1 cellular context compared by ENCODE assay signal in the genomic region with DNA sequence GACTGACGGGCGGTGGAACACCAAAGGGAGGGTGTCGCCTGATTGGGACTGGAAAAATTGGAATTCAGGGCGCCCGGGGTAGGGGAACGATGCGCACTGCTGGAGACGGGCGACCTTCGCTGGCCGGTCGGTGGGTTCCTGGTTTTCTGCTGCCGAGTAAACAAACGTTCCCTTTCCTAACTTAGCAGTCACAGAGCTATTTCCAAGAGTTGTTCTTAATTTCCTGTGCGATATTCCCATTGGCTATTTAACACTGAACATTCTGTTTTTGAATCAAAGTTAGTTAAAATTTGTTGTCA.
TF ChIP-seq lines count a peak whose summit lies in the region.

No MANE protein-coding gene starts in this region.

TF ChIP-seq in HepG2, 621 proteins besides CTCF, POLR2A, EP300 and RAD21:
- no peak for TF ChIP-seq SPEN (CRISPR knock-in tag; IDR thresholded peaks at IDR 0.05; ENCODE audit: low read depth)
- no peak for TF ChIP-seq ZNF562 (CRISPR knock-in tag; IDR thresholded peaks at IDR 0.05; ENCODE audit: borderline replicate concordance)
- no peak for TF ChIP-seq TBL1XR1 (IDR thresholded peaks at IDR 0.05; ENCODE audit: borderline replicate concordance, low read length, partially characterized antibody)
- TF ChIP-seq, protein P1, sequence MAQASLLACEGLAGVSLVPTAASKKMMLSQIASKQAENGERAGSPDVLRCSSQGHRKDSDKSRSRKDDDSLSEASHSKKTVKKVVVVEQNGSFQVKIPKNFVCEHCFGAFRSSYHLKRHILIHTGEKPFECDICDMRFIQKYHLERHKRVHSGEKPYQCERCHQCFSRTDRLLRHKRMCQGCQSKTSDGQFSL (CRISPR knock-in tag; IDR thresholded peaks at IDR 0.05): no peak
- TF ChIP-seq PHF5A (CRISPR knock-in tag; IDR thresholded peaks at IDR 0.05; ENCODE audit: low read depth, unreplicated experiment): no peak
- TF ChIP-seq MYNN (CRISPR knock-in tag; IDR thresholded peaks at IDR 0.05; ENCODE audit: low read depth): no peak
- TF ChIP-seq, protein P2, sequence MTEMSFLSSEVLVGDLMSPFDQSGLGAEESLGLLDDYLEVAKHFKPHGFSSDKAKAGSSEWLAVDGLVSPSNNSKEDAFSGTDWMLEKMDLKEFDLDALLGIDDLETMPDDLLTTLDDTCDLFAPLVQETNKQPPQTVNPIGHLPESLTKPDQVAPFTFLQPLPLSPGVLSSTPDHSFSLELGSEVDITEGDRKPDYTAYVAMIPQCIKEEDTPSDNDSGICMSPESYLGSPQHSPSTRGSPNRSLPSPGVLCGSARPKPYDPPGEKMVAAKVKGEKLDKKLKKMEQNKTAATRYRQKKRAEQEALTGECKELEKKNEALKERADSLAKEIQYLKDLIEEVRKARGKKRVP (CRISPR knock-in tag; IDR thresholded peaks at IDR 0.05): no peak
- no peak for TF ChIP-seq FOXA1 (IDR thresholded peaks at IDR 0.05)
- 0 out of 2 replicates have a peak, but pooled peaks have one; percentile 15 for TF ChIP-seq FOXA1 (CRISPR knock-in tag; IDR thresholded peaks at IDR 0.05)
- TF ChIP-seq AHR (CRISPR knock-in tag; IDR thresholded peaks at IDR 0.05): no peak
- TF ChIP-seq HDAC2 (CRISPR knock-in tag; IDR thresholded peaks at IDR 0.05): no peak
- TF ChIP-seq, protein P3, sequence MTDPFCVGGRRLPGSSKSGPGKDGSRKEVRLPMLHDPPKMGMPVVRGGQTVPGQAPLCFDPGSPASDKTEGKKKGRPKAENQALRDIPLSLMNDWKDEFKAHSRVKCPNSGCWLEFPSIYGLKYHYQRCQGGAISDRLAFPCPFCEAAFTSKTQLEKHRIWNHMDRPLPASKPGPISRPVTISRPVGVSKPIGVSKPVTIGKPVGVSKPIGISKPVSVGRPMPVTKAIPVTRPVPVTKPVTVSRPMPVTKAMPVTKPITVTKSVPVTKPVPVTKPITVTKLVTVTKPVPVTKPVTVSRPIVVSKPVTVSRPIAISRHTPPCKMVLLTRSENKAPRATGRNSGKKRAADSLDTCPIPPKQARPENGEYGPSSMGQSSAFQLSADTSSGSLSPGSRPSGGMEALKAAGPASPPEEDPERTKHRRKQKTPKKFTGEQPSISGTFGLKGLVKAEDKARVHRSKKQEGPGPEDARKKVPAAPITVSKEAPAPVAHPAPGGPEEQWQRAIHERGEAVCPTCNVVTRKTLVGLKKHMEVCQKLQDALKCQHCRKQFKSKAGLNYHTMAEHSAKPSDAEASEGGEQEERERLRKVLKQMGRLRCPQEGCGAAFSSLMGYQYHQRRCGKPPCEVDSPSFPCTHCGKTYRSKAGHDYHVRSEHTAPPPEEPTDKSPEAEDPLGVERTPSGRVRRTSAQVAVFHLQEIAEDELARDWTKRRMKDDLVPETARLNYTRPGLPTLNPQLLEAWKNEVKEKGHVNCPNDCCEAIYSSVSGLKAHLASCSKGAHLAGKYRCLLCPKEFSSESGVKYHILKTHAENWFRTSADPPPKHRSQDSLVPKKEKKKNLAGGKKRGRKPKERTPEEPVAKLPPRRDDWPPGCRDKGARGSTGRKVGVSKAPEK (CRISPR knock-in tag; IDR thresholded peaks at IDR 0.05; ENCODE audit: borderline replicate concordance): no peak
- TF ChIP-seq ZNF83 (CRISPR knock-in tag; IDR thresholded peaks at IDR 0.05; ENCODE audit: borderline replicate concordance): no peak
- TF ChIP-seq ZNF431 (CRISPR knock-in tag; IDR thresholded peaks at IDR 0.05; ENCODE audit: borderline replicate concordance, low read depth): no peak
- 0 out of 2 replicates have a peak, but pooled peaks have one; percentile 12 for TF ChIP-seq KMT2A (CRISPR knock-in tag; IDR thresholded peaks at IDR 0.05)
- TF ChIP-seq YY1 (IDR thresholded peaks at IDR 0.05; ENCODE audit: insufficient read depth, insufficient replicate concordance, low read depth, low read length): no peak
- TF ChIP-seq ZNF33B (CRISPR knock-in tag; IDR thresholded peaks at IDR 0.05): no peak
- no peak for TF ChIP-seq ZNF850 (CRISPR knock-in tag; conservative IDR thresholded peaks at IDR 0.05)
- TF ChIP-seq CENPT (CRISPR knock-in tag; IDR thresholded peaks at IDR 0.05; ENCODE audit: low read depth): no peak
- peak; percentile 49; the same call in 1 of the 2 replicates for TF ChIP-seq SIN3A (IDR thresholded peaks at IDR 0.05; ENCODE audit: borderline replicate concordance, low read depth, low read length)
- TF ChIP-seq ZSCAN20 (CRISPR knock-in tag; IDR thresholded peaks at IDR 0.05; ENCODE audit: borderline replicate concordance): no peak
- TF ChIP-seq, protein P4, sequence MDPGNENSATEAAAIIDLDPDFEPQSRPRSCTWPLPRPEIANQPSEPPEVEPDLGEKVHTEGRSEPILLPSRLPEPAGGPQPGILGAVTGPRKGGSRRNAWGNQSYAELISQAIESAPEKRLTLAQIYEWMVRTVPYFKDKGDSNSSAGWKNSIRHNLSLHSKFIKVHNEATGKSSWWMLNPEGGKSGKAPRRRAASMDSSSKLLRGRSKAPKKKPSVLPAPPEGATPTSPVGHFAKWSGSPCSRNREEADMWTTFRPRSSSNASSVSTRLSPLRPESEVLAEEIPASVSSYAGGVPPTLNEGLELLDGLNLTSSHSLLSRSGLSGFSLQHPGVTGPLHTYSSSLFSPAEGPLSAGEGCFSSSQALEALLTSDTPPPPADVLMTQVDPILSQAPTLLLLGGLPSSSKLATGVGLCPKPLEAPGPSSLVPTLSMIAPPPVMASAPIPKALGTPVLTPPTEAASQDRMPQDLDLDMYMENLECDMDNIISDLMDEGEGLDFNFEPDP (CRISPR knock-in tag; conservative IDR thresholded peaks at IDR 0.05): 0 out of 2 replicates have a peak, but pooled peaks have one; percentile 72
- no peak for TF ChIP-seq KDM6A (CRISPR knock-in tag; IDR thresholded peaks at IDR 0.05; ENCODE audit: low read depth)
- 0 out of 2 replicates have a peak, but pooled peaks have one; percentile 19 for TF ChIP-seq ZMYM4 (CRISPR knock-in tag; IDR thresholded peaks at IDR 0.05)
- no peak for TF ChIP-seq MAF1 (CRISPR knock-in tag; IDR thresholded peaks at IDR 0.05; ENCODE audit: borderline replicate concordance)
- TF ChIP-seq, protein P5, sequence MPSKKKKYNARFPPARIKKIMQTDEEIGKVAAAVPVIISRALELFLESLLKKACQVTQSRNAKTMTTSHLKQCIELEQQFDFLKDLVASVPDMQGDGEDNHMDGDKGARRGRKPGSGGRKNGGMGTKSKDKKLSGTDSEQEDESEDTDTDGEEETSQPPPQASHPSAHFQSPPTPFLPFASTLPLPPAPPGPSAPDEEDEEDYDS (CRISPR knock-in tag; IDR thresholded peaks at IDR 0.05): no peak
- TF ChIP-seq RCOR2 (CRISPR knock-in tag; IDR thresholded peaks at IDR 0.05): no peak
- TF ChIP-seq ASH2L (IDR thresholded peaks at IDR 0.05; ENCODE audit: insufficient read length, low read depth, low read length): peak; percentile 2
- no peak for TF ChIP-seq NFIB (CRISPR knock-in tag; IDR thresholded peaks at IDR 0.05; ENCODE audit: borderline replicate concordance)
- no peak for TF ChIP-seq KLF16 (CRISPR knock-in tag; IDR thresholded peaks at IDR 0.05)
- no peak for TF ChIP-seq HNRNPUL1 (IDR thresholded peaks at IDR 0.05; ENCODE audit: low read depth, low read length)
- TF ChIP-seq MATR3 (CRISPR knock-in tag; IDR thresholded peaks at IDR 0.05): no peak
- TF ChIP-seq, protein P6, sequence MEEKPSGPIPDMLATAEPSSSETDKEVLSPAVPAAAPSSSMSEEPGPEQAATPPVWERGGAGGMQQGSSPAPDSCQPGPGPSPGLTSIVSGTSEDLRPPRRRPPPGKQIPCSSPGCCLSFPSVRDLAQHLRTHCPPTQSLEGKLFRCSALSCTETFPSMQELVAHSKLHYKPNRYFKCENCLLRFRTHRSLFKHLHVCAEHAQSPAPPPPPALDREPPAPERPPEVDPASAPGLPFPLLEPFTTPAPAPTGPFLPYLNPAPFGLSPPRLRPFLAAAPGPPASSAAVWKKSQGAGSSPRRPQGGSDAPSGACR (CRISPR knock-in tag; IDR thresholded peaks at IDR 0.05): 0 out of 2 replicates have a peak, but pooled peaks have one; percentile 14
- 0 out of 2 replicates have a peak, but pooled peaks have one; percentile 5 for TF ChIP-seq ZMYM3 (CRISPR knock-in tag; IDR thresholded peaks at IDR 0.05)
- TF ChIP-seq NCOA1 (CRISPR knock-in tag; IDR thresholded peaks at IDR 0.05): no peak
- TF ChIP-seq, protein P7, sequence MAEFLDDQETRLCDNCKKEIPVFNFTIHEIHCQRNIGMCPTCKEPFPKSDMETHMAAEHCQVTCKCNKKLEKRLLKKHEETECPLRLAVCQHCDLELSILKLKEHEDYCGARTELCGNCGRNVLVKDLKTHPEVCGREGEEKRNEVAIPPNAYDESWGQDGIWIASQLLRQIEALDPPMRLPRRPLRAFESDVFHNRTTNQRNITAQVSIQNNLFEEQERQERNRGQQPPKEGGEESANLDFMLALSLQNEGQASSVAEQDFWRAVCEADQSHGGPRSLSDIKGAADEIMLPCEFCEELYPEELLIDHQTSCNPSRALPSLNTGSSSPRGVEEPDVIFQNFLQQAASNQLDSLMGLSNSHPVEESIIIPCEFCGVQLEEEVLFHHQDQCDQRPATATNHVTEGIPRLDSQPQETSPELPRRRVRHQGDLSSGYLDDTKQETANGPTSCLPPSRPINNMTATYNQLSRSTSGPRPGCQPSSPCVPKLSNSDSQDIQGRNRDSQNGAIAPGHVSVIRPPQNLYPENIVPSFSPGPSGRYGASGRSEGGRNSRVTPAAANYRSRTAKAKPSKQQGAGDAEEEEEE (CRISPR knock-in tag; IDR thresholded peaks at IDR 0.05; ENCODE audit: borderline replicate concordance): no peak
- TF ChIP-seq HMGA1 (CRISPR knock-in tag; conservative IDR thresholded peaks at IDR 0.05): no peak
- no peak for TF ChIP-seq MIER3 (CRISPR knock-in tag; IDR thresholded peaks at IDR 0.05; ENCODE audit: borderline replicate concordance)
- TF ChIP-seq AGO2 (optimal IDR thresholded peaks at IDR 0.05; ENCODE audit: low read depth, low read length): no peak
- no peak for TF ChIP-seq ZNF672 (CRISPR knock-in tag; IDR thresholded peaks at IDR 0.05)
- TF ChIP-seq ZKSCAN5 (CRISPR knock-in tag; IDR thresholded peaks at IDR 0.05): no peak
